ENCODE assay signal across 11 cellular contexts in the genomic region with DNA sequence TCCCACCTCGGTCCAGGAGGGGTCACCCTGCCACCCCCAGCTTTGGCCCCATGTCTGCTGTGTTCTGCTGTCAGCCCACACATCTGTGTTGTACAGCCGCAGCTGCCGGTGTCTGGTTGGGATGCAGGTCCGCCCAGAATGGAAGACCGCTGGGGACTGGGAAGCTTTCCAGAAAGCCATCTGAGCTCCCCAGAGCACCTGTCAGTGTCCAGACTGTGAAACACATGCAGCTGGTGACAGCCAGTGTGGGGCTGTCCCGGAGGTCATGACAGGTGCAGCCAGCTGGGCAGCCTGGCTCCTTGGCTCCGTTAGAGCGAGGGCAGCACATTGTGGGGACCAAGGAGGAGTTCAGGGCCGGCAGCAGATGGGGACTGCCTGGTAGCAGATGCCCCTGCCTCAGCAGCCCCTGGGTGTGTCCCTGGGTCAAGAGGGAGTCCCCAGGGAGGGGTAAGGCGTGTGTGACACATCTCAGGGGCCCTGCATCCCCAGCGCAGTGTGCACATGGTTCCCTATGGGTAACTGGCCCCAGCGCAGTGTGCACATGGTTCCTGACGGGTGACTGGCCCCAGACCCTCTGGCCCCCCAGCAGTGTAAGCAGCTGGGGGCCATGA. TPM values are rescaled to one million over a fixed set of nuclear protein-coding genes. Genes with fewer than 3 reads are reported as not detected.
A peak's percentile ranks its signal among the peaks of the same experiment; 100 is the strongest.
DNase-seq lines count a peak whose midpoint lies in the region; ATAC-seq, FAIRE-seq and TF ChIP-seq lines count a peak whose summit lies in the region.
"Had no signal": no experiment of that assay in that cellular context is flagged by ENCODE, and none has a peak within 500 bp of the region (broad histone marks: within the 10 kb centered on the region; RNA-seq: fewer than 3 reads in every experiment).

No MANE protein-coding gene starts in this region.

- ATAC-seq in HG03469 (IDR thresholded peaks at IDR 0.05; ENCODE audit: unreplicated experiment) = no peak

- H3K27me3 ChIP-seq in small intestine (ENCODE audit: control insufficient read depth in 2 of 2, insufficient read depth in 2 of 2, low read length in 2 of 2) = no peaks in the 10 kb centered on the region
- H3K27me3 ChIP-seq: colonic mucosa, SJSA1 had no signal

- no peaks in the 10 kb centered on the region for H3K9me3 ChIP-seq in small intestine (ENCODE audit: control insufficient read depth, low read depth)
- H3K9me3 ChIP-seq: colonic mucosa, SJSA1 had no signal

- CTCF ChIA-PET in RWPE1 (lab: Yijun Ruan, JAX) = interaction anchor here (0.7 kb wide), 1 partner anchor 15 kb away, joined by 3 read pairs; no protein-coding TSS in a partner anchor

- POLR2A ChIA-PET in RWPE1 (lab: Yijun Ruan, JAX; ENCODE audit: low non-redundant PET) = no interaction called here

- H3K27ac ChIP-seq in RWPE1 (peak overlapping the region; percentile 74), small intestine (ENCODE audit: low read depth in 1 of 2, low read length in 1 of 2) (no peak overlapping the region)
- H3K27ac ChIP-seq: colonic mucosa, SJSA1 had no signal

- H3K4me3 ChIP-seq in small intestine (ENCODE audit: low read depth in 1 of 2, low read length in 2 of 2) = no peak overlapping the region
- H3K4me3 ChIP-seq: colonic mucosa, SJSA1 had no signal

- no peak for FAIRE-seq in small intestine (lab: Jason Lieb, UNC)

- WGBS in small intestine, 3 donors = 67 to 71% (median 67%) methylated on average over 13 of the region's 13 CpGs

- H3K36me3 ChIP-seq in small intestine (ENCODE audit: control insufficient read depth in 2 of 2, insufficient read depth in 2 of 2, low read length in 2 of 2) = peaks cover 14% of the 10 kb centered on the region in 2 donors

- TF ChIP-seq CTCF in RWPE1 (conservative IDR thresholded peaks at IDR 0.05; ENCODE audit: low read depth) = no peak

- peak; percentile 80 for DNase-seq in DMS79 treated with DMSO at 0.1 percent for 48 hours (lab: John Stamatoyannopoulos, UW)
- DNase-seq in NCI-H2029 (lab: John Stamatoyannopoulos, UW) = peak; percentile 65
- DNase-seq in RWPE1 (ENCODE audit: low spot score) = no peak
- DNase-seq in myocyte (ENCODE audit: low read depth) = peak; percentile 99
- DNase-seq in small intestine = no peak
- DNase-seq in stimulated activated CD4-positive, alpha-beta T cell treated with anti-CD3 and anti-CD28 coated beads, Interleukin-1b, Interleukin-23, amount 100 ng/mL, for 48 hours = no peak
- no peak for DNase-seq in stimulated activated CD8-positive, alpha-beta memory T cell treated with anti-CD3 and anti-CD28 coated beads, Interleukin-4, amount 100 ng/mL, for 48 hours

- no peaks in the 10 kb centered on the region for H3K4me1 ChIP-seq in small intestine (ENCODE audit: control insufficient read depth in 2 of 2, insufficient read depth in 1 of 2, low read depth in 1 of 2, low read length in 1 of 2)
- H3K4me1 ChIP-seq: colonic mucosa, SJSA1 had no signal

RNA-seq across cellular contexts. Expression of gene CEP170B, which starts 16.4 kb away (rescaled TPM):
- total RNA-seq in myocyte = 45.5 and 58.2 TPM in 2 replicates
- polyA plus RNA-seq in myocyte (2012) = 33.4 TPM
- 10 to 100 TPM; 24.9 to 33.9 (median 32.7) TPM for polyA plus RNA-seq in small intestine

RNA-seq across cellular contexts. Expression of gene PLD4, which starts 43.2 kb away (rescaled TPM):
- 0.10 TPM in 1 of 2 replicates, not detected in the other for total RNA-seq in myocyte
- polyA plus RNA-seq in myocyte (2012) = 0.19 TPM
- polyA plus RNA-seq in small intestine = 1 to 10 TPM in 1 of 3 donors, under 1 TPM in 1, not detected in 1; 0.42 to 1.4 TPM
- total RNA-seq: CD4-positive, alpha-beta memory T cell; SJSA1 had no signal

Comparison
In these comparisons a context has a peak if more than half of its experiments do, and no peak if none do; other contexts are left out.
1. DNase-seq: peak in DMS79 treated with DMSO at 0.1 percent for 48 hours (single experiment), NCI-H2029 (single experiment) and myocyte (single experiment); none in RWPE1 (single experiment), small intestine (single experiment), stimulated activated CD4-positive, alpha-beta T cell treated with anti-CD3 and anti-CD28 coated beads, Interleukin-1b, Interleukin-23, amount 100 ng/mL, for 48 hours (single experiment) and stimulated activated CD8-positive, alpha-beta memory T cell treated with anti-CD3 and anti-CD28 coated beads, Interleukin-4, amount 100 ng/mL, for 48 hours (single experiment).